8 cellular contexts compared by ENCODE assay signal in the genomic region with DNA sequence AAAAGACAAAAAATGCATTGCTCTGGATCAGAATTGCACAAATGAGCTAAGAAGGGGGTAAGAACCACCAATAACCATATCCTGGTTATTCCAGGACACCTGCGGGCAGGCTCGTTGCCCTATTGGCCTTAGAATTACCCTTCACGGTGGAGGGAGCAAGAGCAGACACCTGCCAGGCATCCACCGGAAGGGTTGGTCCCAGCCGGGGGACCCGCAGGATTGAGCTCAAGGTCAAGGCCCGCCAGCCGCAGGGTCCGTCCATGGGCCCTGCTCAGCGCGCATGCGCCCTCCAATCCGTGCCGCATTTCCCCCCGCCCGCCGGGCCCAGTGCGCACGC. TPM values are rescaled to one million over a fixed set of nuclear protein-coding genes. Genes with fewer than 3 reads are reported as not detected.
DNase-seq lines count a peak whose midpoint lies in the region; ATAC-seq and TF ChIP-seq lines count a peak whose summit lies in the region.

No MANE protein-coding gene starts in this region.

- H3K27ac Mint-ChIP-seq in natural killer cell: peak overlapping the region; percentile 85 to 94

- peak overlapping the region; percentile 79 to 81 for H3K4me3 ChIP-seq in SK-N-SH (ENCODE audit: low read depth in 2 of 2, low read length in 1 of 2)
- peak overlapping the region; percentile 96 for H3K4me3 ChIP-seq in NT2/D1 (ENCODE audit: insufficient read length, low read depth)
- peak overlapping the region; percentile 72 for H3K4me3 ChIP-seq in endocrine pancreas (ENCODE audit: control insufficient read depth, insufficient read depth, low read length)

- H3K79me2 ChIP-seq in SK-N-SH (ENCODE audit: insufficient read depth): peaks cover 83% of the 10 kb centered on the region

- H3K27me3 ChIP-seq in SK-N-SH (ENCODE audit: insufficient read depth) (no peaks in the 10 kb centered on the region), NT2/D1 (ENCODE audit: insufficient read depth, insufficient read length) (no peaks in the 10 kb centered on the region), endocrine pancreas (ENCODE audit: control insufficient read depth, insufficient read depth, low read length) (no peaks in the 10 kb centered on the region)

- CTCF ChIA-PET in SK-N-SH (lab: Yijun Ruan, JAX): no interaction called here

- H3K4me1 Mint-ChIP-seq in natural killer cell: peaks cover 37 to 61% of the 10 kb centered on the region in 2 donors

- POLR2A ChIA-PET in SK-N-SH (lab: Yijun Ruan, JAX): no interaction called here

- ATAC-seq in SK-N-SH treated with all-trans-retinoic acid at 6 μM for 48 hours (no peak), natural killer cell (no peak), GM18520 (IDR thresholded peaks at IDR 0.05; ENCODE audit: unreplicated experiment) (no peak), HG03469 (IDR thresholded peaks at IDR 0.05; ENCODE audit: unreplicated experiment) (no peak)

- peak; percentile 97 for DNase-seq in SK-N-SH
- no peak for DNase-seq in NT2/D1 (ENCODE audit: low read depth, low spot score)
- DNase-seq in natural killer cell: peak; percentile 97
- no peak for DNase-seq in NCI-H146 treated with DMSO at 0.1 percent for 48 hours (lab: John Stamatoyannopoulos, UW; ENCODE audit: unreplicated experiment)

- peak overlapping the region; percentile 99 for H3K4me2 ChIP-seq in SK-N-SH

- H3K4me1 ChIP-seq in SK-N-SH (ENCODE audit: control insufficient read depth in 1 of 2, insufficient read depth in 2 of 2, low read depth in 1 of 2, low read length in 1 of 2) (peaks cover 7 to 21% of the 10 kb centered on the region in 2 experiments; a peak in 2 of 4 replicates), NT2/D1 (ENCODE audit: insufficient read depth, insufficient read length) (peaks cover 27% of the 10 kb centered on the region), endocrine pancreas (ENCODE audit: control insufficient read depth, insufficient read depth, low read length) (no peaks in the 10 kb centered on the region)

- H3K9me3 ChIP-seq in SK-N-SH (no peaks in the 10 kb centered on the region), NT2/D1 (ENCODE audit: insufficient read depth, low read length) (no peaks in the 10 kb centered on the region), endocrine pancreas (ENCODE audit: control insufficient read depth, low read length) (no peaks in the 10 kb centered on the region)

- H3K36me3 ChIP-seq in SK-N-SH (replicated peaks in 1 of 2; ENCODE audit: control insufficient read depth in 1 of 2, insufficient read depth in 2 of 2, low read length in 1 of 2) (peaks cover 34 to 49% of the 10 kb centered on the region in 2 experiments), NT2/D1 (ENCODE audit: insufficient read depth, insufficient read length, low read length) (peaks cover 80% of the 10 kb centered on the region), endocrine pancreas (ENCODE audit: control insufficient read depth, insufficient read depth, low read length) (peaks cover 16% of the 10 kb centered on the region)

- intact Hi-C loops in natural killer cell (cut with micrococcal nuclease): loop anchor here (5.0 kb wide), 2 partner anchors 201 to 266 kb away; partner anchors contain the start of gene AKAP17A

- H3K9me3 Mint-ChIP-seq in natural killer cell: no peaks in the 10 kb centered on the region

- WGBS in SK-N-SH (ENCODE audit: low lambda C conversion rate): 0% methylated on average over 7 of the region's 19 CpGs

- H3F3A ChIP-seq in SK-N-SH (replicated peaks; ENCODE audit: insufficient read depth): peaks cover 14% of the 10 kb centered on the region

- TF ChIP-seq CTCF in SK-N-SH (IDR thresholded peaks at IDR 0.05) (no peak), natural killer cell (IDR thresholded peaks at IDR 0.05) (no peak)

- no peak overlapping the region for H2AFZ ChIP-seq in SK-N-SH (ENCODE audit: low read depth)

- no peak for TF ChIP-seq EP300 in SK-N-SH (IDR thresholded peaks at IDR 0.05; ENCODE audit: borderline replicate concordance in 1 of 2, low read depth in 1 of 2, low read length in 1 of 2)

- H3K36me3 Mint-ChIP-seq in natural killer cell: no peaks in the 10 kb centered on the region

- TF ChIP-seq RAD21 in SK-N-SH (IDR thresholded peaks at IDR 0.05; ENCODE audit: low read length): no peak

- no peaks in the 10 kb centered on the region for H3K9me2 ChIP-seq in SK-N-SH

- H4K20me1 ChIP-seq in SK-N-SH (ENCODE audit: insufficient read depth): peaks cover 51% of the 10 kb centered on the region

- H3K4me3 Mint-ChIP-seq in natural killer cell: peak overlapping the region; percentile 92

- H3K27ac ChIP-seq in SK-N-SH (ENCODE audit: low read depth in 2 of 2, low read length in 1 of 2): peak overlapping the region; percentile 94 to 95; a peak in 3 of 4 replicates

- no peaks in the 10 kb centered on the region for H3K27me3 Mint-ChIP-seq in natural killer cell (ENCODE audit: low read depth in 2 of 2)

- peak overlapping the region; percentile 96 for H3K9ac ChIP-seq in SK-N-SH
- peak overlapping the region; percentile 100 for H3K9ac ChIP-seq in NT2/D1 (ENCODE audit: insufficient read length, low read depth)
- H3K9ac ChIP-seq in endocrine pancreas (ENCODE audit: control insufficient read depth, insufficient read depth, low read length): peak overlapping the region; percentile 61

TF ChIP-seq in SK-N-SH, 30 proteins besides CTCF, POLR2A, EP300 and RAD21:
- TF ChIP-seq TAF1 (IDR thresholded peaks at IDR 0.05; ENCODE audit: borderline replicate concordance, low read depth, low read length) (no peak), FOXJ3 (CRISPR knock-in tag; IDR thresholded peaks at IDR 0.05) (no peak), NRF1 (IDR thresholded peaks at IDR 0.05; ENCODE audit: low read depth, low read length) (peak; percentile 80), MAX (IDR thresholded peaks at IDR 0.05; ENCODE audit: low read depth) (no peak), YY1 (IDR thresholded peaks at IDR 0.05; ENCODE audit: low read depth) (no peak)

TF ChIP-seq in SK-N-SH treated with all-trans-retinoic acid at 6 μM for 48 hours, 23 proteins besides CTCF, POLR2A, EP300 and RAD21:
- no peak for TF ChIP-seq ZNF70 (CRISPR knock-in tag; IDR thresholded peaks at IDR 0.05)
- TF ChIP-seq PPARA (CRISPR knock-in tag; IDR thresholded peaks at IDR 0.05; ENCODE audit: borderline replicate concordance): no peak
- TF ChIP-seq, protein P1, sequence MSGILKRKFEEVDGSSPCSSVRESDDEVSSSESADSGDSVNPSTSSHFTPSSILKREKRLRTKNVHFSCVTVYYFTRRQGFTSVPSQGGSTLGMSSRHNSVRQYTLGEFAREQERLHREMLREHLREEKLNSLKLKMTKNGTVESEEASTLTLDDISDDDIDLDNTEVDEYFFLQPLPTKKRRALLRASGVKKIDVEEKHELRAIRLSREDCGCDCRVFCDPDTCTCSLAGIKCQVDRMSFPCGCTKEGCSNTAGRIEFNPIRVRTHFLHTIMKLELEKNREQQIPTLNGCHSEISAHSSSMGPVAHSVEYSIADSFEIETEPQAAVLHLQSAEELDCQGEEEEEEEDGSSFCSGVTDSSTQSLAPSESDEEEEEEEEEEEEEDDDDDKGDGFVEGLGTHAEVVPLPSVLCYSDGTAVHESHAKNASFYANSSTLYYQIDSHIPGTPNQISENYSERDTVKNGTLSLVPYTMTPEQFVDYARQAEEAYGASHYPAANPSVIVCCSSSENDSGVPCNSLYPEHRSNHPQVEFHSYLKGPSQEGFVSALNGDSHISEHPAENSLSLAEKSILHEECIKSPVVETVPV (CRISPR knock-in tag; IDR thresholded peaks at IDR 0.05): no peak
- no peak for TF ChIP-seq OSR1 (CRISPR knock-in tag; IDR thresholded peaks at IDR 0.05)
- TF ChIP-seq PATZ1 (CRISPR knock-in tag; IDR thresholded peaks at IDR 0.05; ENCODE audit: borderline replicate concordance): no peak
- TF ChIP-seq TOX (CRISPR knock-in tag; IDR thresholded peaks at IDR 0.05; ENCODE audit: borderline replicate concordance): no peak
- no peak for TF ChIP-seq CREB5 (CRISPR knock-in tag; IDR thresholded peaks at IDR 0.05; ENCODE audit: low read depth)
- no peak for TF ChIP-seq BACH2 (CRISPR knock-in tag; IDR thresholded peaks at IDR 0.05; ENCODE audit: borderline replicate concordance)
- no peak for TF ChIP-seq ZNF8 (CRISPR knock-in tag; IDR thresholded peaks at IDR 0.05)
- no peak for TF ChIP-seq SNAI2 (CRISPR knock-in tag; IDR thresholded peaks at IDR 0.05)
- TF ChIP-seq CSDC2 (CRISPR knock-in tag; IDR thresholded peaks at IDR 0.05): no peak
- no peak for TF ChIP-seq RARB (CRISPR knock-in tag; IDR thresholded peaks at IDR 0.05)

RNA-seq across cellular contexts. Expression of gene SLC25A6, which starts 0.6 kb away (rescaled TPM):
- 819 and 981 TPM in 2 replicates for polyA plus RNA-seq in SK-N-SH (2012; rRNA removed)
- 485 and 755 TPM in 2 replicates for polyA plus RNA-seq in SK-N-SH (2012; cell fraction: cytosol; rRNA removed)
- 272 and 356 TPM in 2 replicates for polyA plus RNA-seq in SK-N-SH (2012; cell fraction: nucleus; rRNA removed)
- total RNA-seq in natural killer cell: 100 to 1,000 TPM; 157 to 197 (median 178) TPM

RNA-seq across cellular contexts. Expression of gene IL3RA, which starts 54.8 kb away (rescaled TPM):
- polyA plus RNA-seq in SK-N-SH (2012; rRNA removed): not detected in 2 replicates
- 0.03 TPM in 1 of 2 replicates, not detected in the other for polyA plus RNA-seq in SK-N-SH (2012; cell fraction: cytosol; rRNA removed)
- polyA plus RNA-seq in SK-N-SH (2012; cell fraction: nucleus; rRNA removed): not detected in 2 replicates
- total RNA-seq in natural killer cell: 10 to 100 TPM in 1 of 3 donors, 1 to 10 TPM in 2; 3.3 to 97.9 (median 4.4) TPM

Comparison
In these comparisons a context has a peak if more than half of its experiments do, and no peak if none do; other contexts are left out.
1. DNase-seq: peak in SK-N-SH (single experiment) and natural killer cell (single experiment); none in NT2/D1 (single experiment) and NCI-H146 treated with DMSO at 0.1 percent for 48 hours (single experiment).
2. Peak in every context shown above with its lines, with median percentiles within 50 percentile points of each other: H3K4me3 ChIP-seq and H3K9ac ChIP-seq.